In the genomic region with DNA sequence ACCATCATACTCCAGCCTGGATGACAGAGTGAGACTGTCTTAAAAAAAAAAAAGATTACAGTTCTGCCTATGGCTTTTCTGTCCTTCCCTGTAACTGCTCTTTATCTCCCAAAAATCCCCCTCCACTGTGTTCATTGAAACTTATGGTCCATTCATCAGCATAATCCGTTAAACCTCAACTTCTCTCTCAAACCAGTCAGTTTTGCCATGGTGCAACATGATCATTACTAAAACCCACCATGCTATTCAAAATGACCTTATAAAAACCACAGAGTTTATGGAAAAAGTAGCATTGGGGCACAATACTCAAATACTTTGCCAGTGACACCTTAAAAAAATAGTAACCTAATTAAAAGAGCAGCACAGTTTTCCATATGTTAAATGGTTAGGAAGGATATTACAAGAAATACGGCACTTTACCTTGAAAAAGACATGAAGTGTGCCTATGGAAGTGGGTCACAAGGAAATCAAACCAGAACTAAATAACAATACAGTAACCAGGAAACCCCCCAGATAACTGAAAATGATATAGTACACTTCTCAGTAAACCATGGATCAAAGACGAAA, we compare ENCODE assay signal across 22 cellular contexts.
DNase-seq lines count a peak whose midpoint lies in the region; ATAC-seq, FAIRE-seq and TF ChIP-seq lines count a peak whose summit lies in the region.
"Had no signal": no experiment of that assay in that cellular context is flagged by ENCODE, and none has a peak within 500 bp of the region (broad histone marks: within the 10 kb centered on the region; RNA-seq: fewer than 3 reads in every experiment).

No MANE protein-coding gene starts in this region.

- TF ChIP-seq CTCF in HepG2 (CRISPR knock-in tag; IDR thresholded peaks at IDR 0.05) (no peak), right lobe of liver (IDR thresholded peaks at IDR 0.05) (no peak), astrocyte of the spinal cord (IDR thresholded peaks at IDR 0.05; ENCODE audit: low read depth, low read length) (no peak), osteoblast (IDR thresholded peaks at IDR 0.05; ENCODE audit: extremely low read depth, low read depth, low read length) (no peak), OCI-LY7 (conservative IDR thresholded peaks at IDR 0.05; ENCODE audit: low read length) (no peak)

- intact Hi-C loops in HepG2 (cut with micrococcal nuclease; ENCODE audit: unreplicated experiment) (no loop called here), right lobe of liver (cut with DNase I) (no loop called here), OCI-LY7 (cut with micrococcal nuclease; ENCODE audit: unreplicated experiment) (no loop called here)

- TF ChIP-seq EP300 in HepG2 (IDR thresholded peaks at IDR 0.05; ENCODE audit: low read depth in 2 of 2, low read length in 2 of 2) (no peak), HepG2 (CRISPR knock-in tag; IDR thresholded peaks at IDR 0.05; ENCODE audit: borderline replicate concordance) (no peak)

- H3K9me2 ChIP-seq in OCI-LY7 (ENCODE audit: insufficient read depth, low read length), result no peaks in the 10 kb centered on the region

- FAIRE-seq in HepG2 (lab: Jason Lieb, UNC), result no peak

- H4K20me1 ChIP-seq in HepG2 (ENCODE audit: insufficient read depth, low read length), result no peaks in the 10 kb centered on the region
- no peaks in the 10 kb centered on the region for H4K20me1 ChIP-seq in osteoblast (ENCODE audit: insufficient read depth, low read length)
- no peaks in the 10 kb centered on the region for H4K20me1 ChIP-seq in OCI-LY7 (ENCODE audit: insufficient read depth, low read length)
- H4K20me1 ChIP-seq: BLaER1 treated with 17β-estradiol and CSF1 and Interleukin-3, amounts not matched to agents 10 nM and 100 nM had no signal

- ATAC-seq in HepG2 (no peak), right lobe of liver (no peak), GM19023 (IDR thresholded peaks at IDR 0.05; ENCODE audit: unreplicated experiment) (no peak), HG03571 (IDR thresholded peaks at IDR 0.05; ENCODE audit: unreplicated experiment) (no peak)
- ATAC-seq: gastrocnemius medialis had no signal

- CTCF ChIA-PET in HepG2 (lab: Yijun Ruan, JAX; ENCODE audit: low intra/inter-chr PET ratio, low total read pairs) (no interaction called here), OCI-LY7 (lab: Charles Lee; ENCODE audit: unreplicated experiment) (no interaction called here)

- BruUV-seq in HepG2 (replicated peaks; lab: Mats Ljungman, UMichigan) (no TSS peak), OCI-LY7 (replicated peaks; lab: Mats Ljungman, UMichigan) (no TSS peak)

- H3K4me1 ChIP-seq in HepG2 (ENCODE audit: insufficient read depth, low read length) (peaks cover 9% of the 10 kb centered on the region), right lobe of liver (no peaks in the 10 kb centered on the region), osteoblast (ENCODE audit: insufficient read depth, low read length) (peaks cover 10% of the 10 kb centered on the region), OCI-LY7 (ENCODE audit: insufficient read depth, low read length, poor library complexity, severe bottlenecking) (no peaks in the 10 kb centered on the region)
- H3K4me1 ChIP-seq: gastrocnemius medialis, right atrium auricular region, SJCRH30 had no signal

- H2AFZ ChIP-seq in HepG2 (ENCODE audit: low read length) (no peak overlapping the region), osteoblast (ENCODE audit: low read length) (peak overlapping the region; percentile 4), OCI-LY7 (ENCODE audit: low read length) (no peak overlapping the region)

- H3K4me3 ChIP-seq in HepG2 (replicated peaks in 1 of 3; ENCODE audit: insufficient read depth in 1 of 3, low read depth in 2 of 3, low read length in 3 of 3) (no peak overlapping the region), right lobe of liver (no peak overlapping the region), astrocyte of the spinal cord (ENCODE audit: low read depth, low read length) (no peak overlapping the region), osteoblast (ENCODE audit: insufficient read depth, low read length) (no peak overlapping the region), OCI-LY7 (ENCODE audit: low read depth, low read length, poor library complexity, severe bottlenecking) (no peak overlapping the region)
- H3K4me3 ChIP-seq: BLaER1 treated with 17β-estradiol and CSF1 and Interleukin-3, amounts not matched to agents 10 nM and 100 nM; gastrocnemius medialis; right atrium auricular region; SJCRH30 had no signal

- H3K27me3 ChIP-seq in HepG2 (ENCODE audit: control insufficient read depth in 1 of 2, insufficient read depth in 2 of 2, low read length in 2 of 2) (no peaks in the 10 kb centered on the region), right lobe of liver (no peaks in the 10 kb centered on the region), osteoblast (ENCODE audit: insufficient read depth, low read length) (no peaks in the 10 kb centered on the region)
- H3K27me3 ChIP-seq: BLaER1 treated with 17β-estradiol and CSF1 and Interleukin-3, amounts not matched to agents 10 nM and 100 nM; gastrocnemius medialis; right atrium auricular region; SJCRH30 had no signal

- H3K36me3 ChIP-seq in HepG2 (replicated peaks in 1 of 2; ENCODE audit: control insufficient read depth in 1 of 2, insufficient read depth in 2 of 2, low read length in 2 of 2) (no peaks in the 10 kb centered on the region), right lobe of liver (no peaks in the 10 kb centered on the region), osteoblast (ENCODE audit: insufficient read depth, low read length) (no peaks in the 10 kb centered on the region), OCI-LY7 (ENCODE audit: insufficient read depth, low read length) (no peaks in the 10 kb centered on the region)
- H3K36me3 ChIP-seq: BLaER1 treated with 17β-estradiol and CSF1 and Interleukin-3, amounts not matched to agents 10 nM and 100 nM; gastrocnemius medialis; right atrium auricular region; SJCRH30; WERI-Rb-1 had no signal

- WGBS in HepG2 (ENCODE audit: low lambda C conversion rate), result 2% methylated on average over 3 of the region's 3 CpGs
- 55% methylated on average over 3 of the region's 3 CpGs for WGBS in right lobe of liver (ENCODE audit: insufficient coverage, low coverage, low lambda C conversion rate, missing lambda C conversion rate)

- no peak for DNase-seq in HepG2 (ENCODE audit: low spot score)
- DNase-seq in right lobe of liver, result no peak
- peak; percentile 97 for DNase-seq in MV-4-11 (lab: John Stamatoyannopoulos, UW)
- peak; percentile 77 for DNase-seq in astrocyte of the spinal cord (ENCODE audit: low read depth, low spot score)
- DNase-seq in osteoblast (ENCODE audit: insufficient read length, low spot score, missing footprints), result no peak
- DNase-seq in OCI-LY7 (ENCODE audit: low spot score), result no peak
- DNase-seq: ACHN; activated CD4-positive, alpha-beta T cell treated with anti-CD3 and anti-CD28 coated beads, Interleukin-2, amount 50 U/mL, for 48 hours; activated gamma-delta T cell treated with Interleukin-2 at 50 U/mL for 16 hours; central memory CD4-positive, alpha-beta T cell; gastrocnemius medialis; kidney glomerular epithelial cell; NCI-H1105 treated with DMSO at 0.1 percent for 48 hours; NCI-H526; OCI-M1; T-helper 2 cell; WERI-Rb-1 had no signal

- H3K27ac ChIP-seq in HepG2 (ENCODE audit: extremely low read length, insufficient read depth, low read length), result no peak overlapping the region
- H3K27ac ChIP-seq in right lobe of liver, result no peak overlapping the region
- H3K27ac ChIP-seq in osteoblast (ENCODE audit: low read depth, low read length), result no peak overlapping the region
- no peak overlapping the region for H3K27ac ChIP-seq in OCI-LY7 (ENCODE audit: low read depth, low read length, poor library complexity, severe bottlenecking)
- H3K27ac ChIP-seq: BLaER1 treated with 17β-estradiol and CSF1 and Interleukin-3, amounts not matched to agents 10 nM and 100 nM; gastrocnemius medialis; right atrium auricular region; SJCRH30; WERI-Rb-1 had no signal

- TF ChIP-seq POLR2A in HepG2 (IDR thresholded peaks at IDR 0.05; ENCODE audit: insufficient read depth in 1 of 2, low read depth in 2 of 2, low read length in 2 of 2) (no peak), right lobe of liver (IDR thresholded peaks at IDR 0.05) (no peak)

- H3K9me3 ChIP-seq in HepG2 (ENCODE audit: low read length) (no peaks in the 10 kb centered on the region), right lobe of liver (no peaks in the 10 kb centered on the region), osteoblast (ENCODE audit: low read depth, low read length) (no peaks in the 10 kb centered on the region), OCI-LY7 (ENCODE audit: low read length) (no peaks in the 10 kb centered on the region)
- H3K9me3 ChIP-seq: gastrocnemius medialis, right atrium auricular region, SJCRH30 had no signal

- H3K4me2 ChIP-seq in HepG2 (ENCODE audit: low read depth, low read length) (no peak overlapping the region), osteoblast (ENCODE audit: insufficient read depth, low read length) (no peak overlapping the region), OCI-LY7 (ENCODE audit: low read length) (no peak overlapping the region)

- H3K9ac ChIP-seq in HepG2 (ENCODE audit: insufficient read depth, low read depth, low read length), result no peak overlapping the region
- H3K9ac ChIP-seq: BLaER1 treated with 17β-estradiol and CSF1 and Interleukin-3, amounts not matched to agents 10 nM and 100 nM had no signal

- in situ Hi-C loops in HepG2 (cut with HindIII; ENCODE audit: extremely low pct_ligation_motif_present, low pct_unique_long_range_greater_than_20kb), result no loop called here
- in situ Hi-C loops in astrocyte of the spinal cord (cut with HindIII; ENCODE audit: low sequenced_read_pairs), result no loop called here

- POLR2A ChIA-PET in HepG2 (lab: Yijun Ruan, JAX) (no interaction called here), OCI-LY7 (lab: Charles Lee) (no interaction called here)

- TF ChIP-seq RAD21 in HepG2 (CRISPR knock-in tag; IDR thresholded peaks at IDR 0.05), result no peak

- H3K79me2 ChIP-seq in HepG2 (ENCODE audit: insufficient read depth, low read length) (no peaks in the 10 kb centered on the region), osteoblast (ENCODE audit: insufficient read depth, low read length) (no peaks in the 10 kb centered on the region), OCI-LY7 (ENCODE audit: insufficient read depth, low read depth, low read length) (no peaks in the 10 kb centered on the region)

TF ChIP-seq in HepG2, 621 proteins besides CTCF, POLR2A, EP300 and RAD21:
- peak; percentile 97 for TF ChIP-seq GZF1 (CRISPR knock-in tag; IDR thresholded peaks at IDR 0.05)
- TF ChIP-seq AHR (CRISPR knock-in tag; IDR thresholded peaks at IDR 0.05), result no peak

Comparison
In these comparisons a context has a peak if more than half of its experiments do, and no peak if none do; other contexts are left out.
1. DNase-seq: peak in MV-4-11 (single experiment) and astrocyte of the spinal cord (single experiment); none in HepG2 (single experiment), right lobe of liver (0 of 3), osteoblast (single experiment) and OCI-LY7 (single experiment).